ENCODE assay signal across 34 cellular contexts in the genomic region with DNA sequence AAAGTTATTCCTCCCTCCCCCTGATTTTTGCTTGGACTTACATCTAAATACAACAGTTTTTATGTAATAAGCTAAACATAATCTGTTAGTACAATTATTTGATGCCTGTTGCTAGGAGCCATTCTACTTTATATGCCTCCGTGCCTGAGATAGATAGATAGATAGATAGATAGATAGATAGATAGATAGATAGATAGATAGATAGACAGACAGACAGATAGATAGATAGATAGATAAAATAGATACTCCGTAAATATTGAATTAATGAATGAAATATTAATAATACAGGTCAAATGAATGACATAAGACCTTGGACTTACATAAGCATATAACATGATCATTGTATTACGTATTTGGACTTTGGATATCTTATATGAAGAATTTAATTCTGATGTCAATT. TPM values are rescaled to one million over a fixed set of nuclear protein-coding genes. Genes with fewer than 3 reads are reported as not detected.
"Had no signal": no experiment of that assay in that cellular context is flagged by ENCODE, and none has a peak within 500 bp of the region (broad histone marks: within the 10 kb centered on the region; RNA-seq: fewer than 3 reads in every experiment).

No MANE protein-coding gene starts in this region.

- ATAC-seq: activated CD8-positive, alpha-beta T cell treated with anti-CD3 and anti-CD28 coated beads for 36 hours; activated naive CD4-positive, alpha-beta T cell treated with anti-CD3 and anti-CD28 coated beads, Interleukin-2, amount 50 U/mL, for 72 hours; activated T-cell treated with anti-CD3 and anti-CD28 coated beads, Interleukin-2, amount 50 U/mL, for 4 hours; activated T-cell treated with anti-CD3 and anti-CD28 coated beads, Interleukin-2, amount 50 U/mL, for 72 hours; activated T-helper 17 cell treated with anti-CD3 and anti-CD28 coated beads, Interleukin-2, amount 50 U/mL, for 72 hours had no signal

- DNase-seq: activated B cell treated with CpG ODN at 0.5 μM for 24 hours; activated CD4-positive, alpha-beta memory T cell treated with anti-CD3 and anti-CD28 coated beads for 36 hours; activated CD4-positive, alpha-beta T cell treated with anti-CD3 and anti-CD28 coated beads for 4 hours; activated CD4-positive, alpha-beta T cell treated with anti-CD3 and anti-CD28 coated beads, Interleukin-2, amount 10 ng/mL, durations not matched to agents 24 days and 14 days; activated CD4-positive, alpha-beta T cell treated with anti-CD3 and anti-CD28 coated beads, Interleukin-2, amount 50 U/mL, for 1 hour; activated CD4-positive, alpha-beta T cell treated with anti-CD3 and anti-CD28 coated beads, Interleukin-2, amount 50 U/mL, for 4 hours; activated CD4-positive, CD25-positive, alpha-beta regulatory T cell treated with anti-CD3 and anti-CD28 coated beads, Interleukin-2, amount 50 U/mL, for 72 hours; activated CD8-positive, alpha-beta memory T cell treated with anti-CD3 and anti-CD28 coated beads, Interleukin-2, amount 50 U/mL, for 4 hours; activated CD8-positive, alpha-beta T cell treated with anti-CD3 and anti-CD28 coated beads for 36 hours; activated effector memory CD4-positive, alpha-beta T cell treated with anti-CD3 and anti-CD28 coated beads, Interleukin-2, amount 50 U/mL, for 16 hours; activated gamma-delta T cell treated with Interleukin-2 at 50 U/mL for 16 hours; activated naive CD4-positive, alpha-beta T cell; activated naive CD4-positive, alpha-beta T cell treated with anti-CD3 and anti-CD28 coated beads for 36 hours; activated naive CD4-positive, alpha-beta T cell treated with anti-CD3 and anti-CD28 coated beads, Interleukin-2, amount 50 U/mL, for 16 hours; activated naive CD8-positive, alpha-beta T cell treated with anti-CD3 and anti-CD28 coated beads for 36 hours; activated T-cell treated with anti-CD3 and anti-CD28 coated beads for 4 hours; activated T-cell treated with anti-CD3 and anti-CD28 coated beads, Interleukin-2, amount 50 U/mL, for 1 hour; activated T-cell treated with anti-CD3 and anti-CD28 coated beads, Interleukin-2, amount 50 U/mL, for 4 hours; activated T-cell treated with anti-CD3 and anti-CD28 coated beads, Interleukin-2, amount 50 U/mL, for 72 hours; amygdala; anterior cingulate cortex; caudate nucleus; cerebellar nuclear complex; T-helper 1 cell; T-helper 2 cell; T-helper 9 cell had no signal

- H3K27me3 ChIP-seq: ascending aorta had no signal

- H3K27ac ChIP-seq: ascending aorta, VCaP had no signal

- H3K4me3 ChIP-seq: ascending aorta had no signal

- FAIRE-seq: TTC549 had no signal

- H3K9me3 ChIP-seq: ascending aorta had no signal

RNA-seq across cellular contexts. Expression of gene TUBAL3, which starts 30.7 kb away (rescaled TPM):
- total RNA-seq: activated B cell treated with CpG ODN at 0.5 μM for 24 hours; activated CD4-positive, alpha-beta memory T cell treated with anti-CD3 and anti-CD28 coated beads for 36 hours; activated CD8-positive, alpha-beta memory T cell treated with anti-CD3 and anti-CD28 coated beads for 36 hours; activated CD8-positive, alpha-beta T cell treated with anti-CD3 and anti-CD28 coated beads for 36 hours; activated naive CD4-positive, alpha-beta T cell treated with anti-CD3 and anti-CD28 coated beads for 36 hours; activated naive CD4-positive, alpha-beta T cell treated with anti-CD3 and anti-CD28 coated beads, Interleukin-2, amount 50 U/mL, for 72 hours; activated naive CD8-positive, alpha-beta T cell treated with anti-CD3 and anti-CD28 coated beads for 36 hours; activated T-cell treated with anti-CD3 and anti-CD28 coated beads, Interleukin-2, amount 50 U/mL, for 4 hours; activated T-cell treated with anti-CD3 and anti-CD28 coated beads, Interleukin-2, amount 50 U/mL, for 72 hours; activated T-helper 1 cell treated with anti-CD3 and anti-CD28 coated beads, Interleukin-12 subunit alpha, Interleukin-12 subunit beta, Interleukin-2, Interleukin-4 antibody, amounts not matched to agents 30 ng/mL and 10 ng/mL and 1 ng/mL, durations not matched to agents 14 hours and 24 hours and 36 hours; activated T-helper 17 cell treated with anti-CD3 and anti-CD28 coated beads, Interleukin-2, amount 50 U/mL, for 72 hours; ascending aorta; chondrocyte had no signal
